In genomic region chr10:73859441-73860049, GRCh38 we compare ENCODE assay signal across 1 cellular context.
TF ChIP-seq lines count a peak whose summit lies in the region.

No MANE protein-coding gene starts in this region.

TF ChIP-seq in IMR-90, 13 proteins besides CTCF, POLR2A, EP300 and RAD21 (continued from another document):
- no peak for TF ChIP-seq RCOR1 (IDR thresholded peaks at IDR 0.05; ENCODE audit: insufficient replicate concordance, low read length)
- no peak for TF ChIP-seq CHD1 (IDR thresholded peaks at IDR 0.05; ENCODE audit: low read depth, low read length)
- no peak for TF ChIP-seq BHLHE40 (IDR thresholded peaks at IDR 0.05; ENCODE audit: low read depth, low read length)
- 0 out of 2 replicates have a peak, but pooled peaks have one; percentile 32 for TF ChIP-seq MXI1 (IDR thresholded peaks at IDR 0.05; ENCODE audit: borderline replicate concordance, low read depth, low read length)
- TF ChIP-seq ELK1 (IDR thresholded peaks at IDR 0.05; ENCODE audit: borderline replicate concordance, low read depth, low read length), result no peak
- no peak for TF ChIP-seq RFX5 (IDR thresholded peaks at IDR 0.05; ENCODE audit: low read depth, low read length)
- no peak for TF ChIP-seq SMC3 (IDR thresholded peaks at IDR 0.05; ENCODE audit: low read depth, low read length)
- peak; percentile 91 for TF ChIP-seq MAFK (IDR thresholded peaks at IDR 0.05; ENCODE audit: low read depth, low read length)
- no peak for TF ChIP-seq MAZ (IDR thresholded peaks at IDR 0.05; ENCODE audit: borderline replicate concordance, low read depth, low read length)
